8 cellular contexts compared by ENCODE assay signal in the genomic region with DNA sequence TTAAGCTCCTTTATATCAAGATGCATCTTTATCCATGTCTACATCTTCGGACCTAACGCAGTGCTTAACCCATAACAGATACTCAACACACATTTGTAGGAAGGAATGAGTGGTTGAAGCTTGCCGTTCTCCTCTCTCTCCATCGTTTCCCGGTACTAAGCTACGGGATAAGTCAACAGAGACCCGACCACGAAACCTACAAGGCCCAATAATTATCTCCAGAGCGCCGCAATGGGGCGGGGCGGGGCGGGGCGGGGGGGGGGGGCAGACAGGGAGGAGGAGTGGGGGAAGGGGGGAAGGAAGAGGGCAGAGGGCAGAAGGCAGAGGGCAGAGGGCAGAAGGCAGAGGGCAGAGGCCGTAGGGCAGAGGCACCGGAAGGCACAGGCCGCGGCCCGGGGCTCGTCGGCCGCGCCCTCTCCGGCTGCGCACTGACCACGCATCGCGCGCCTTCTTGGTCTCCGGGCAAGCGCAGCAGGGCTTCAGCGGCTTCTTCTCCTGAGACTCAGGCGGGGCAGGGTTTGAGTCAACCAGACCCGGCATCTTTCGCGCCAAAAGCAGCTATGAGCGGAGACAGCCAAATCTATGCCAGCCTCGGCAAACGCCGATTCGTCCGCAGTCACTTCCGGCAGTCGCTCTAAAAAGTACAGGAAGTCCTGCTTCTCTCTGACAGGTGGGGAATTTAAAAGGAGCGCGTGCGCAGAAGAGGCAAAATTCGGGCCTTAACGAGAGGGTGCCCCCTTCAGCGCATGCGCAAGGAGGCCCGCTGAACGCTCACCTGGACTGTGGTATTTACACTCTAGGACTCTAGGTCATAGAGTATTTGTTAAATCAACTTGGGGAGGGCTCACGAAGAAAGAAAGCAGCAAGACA. TPM values are rescaled to one million over a fixed set of nuclear protein-coding genes. Genes with fewer than 3 reads are reported as not detected.
DNase-seq lines count a peak whose midpoint lies in the region; ATAC-seq, FAIRE-seq and TF ChIP-seq lines count a peak whose summit lies in the region.

A gene with protein sequence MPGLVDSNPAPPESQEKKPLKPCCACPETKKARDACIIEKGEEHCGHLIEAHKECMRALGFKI (minus strand): TSS at position 636 of the 870 bp plus-strand sequence. CDS start 96 bp downstream, at position 540.

- DNase-seq in NCI-H2227 (lab: John Stamatoyannopoulos, UW; ENCODE audit: unreplicated experiment) (peak; percentile 96), WERI-Rb-1 (peak; percentile 95), mammary epithelial cell (peak; percentile 96), iPS-NIHi11 (ENCODE audit: low spot score) (peak; percentile 97), small intestine (peak; percentile 100)

- WGBS in mammary epithelial cell (ENCODE audit: low coverage, missing lambda C conversion rate): 2% methylated on average over 34 of the region's 54 CpGs
- 0 to 1% (median 1%) methylated on average over 47 to 54 of the region's 54 CpGs for WGBS in small intestine, 3 donors

- peak within 1 kb of the TSS; percentile 82 for H3K4me2 ChIP-seq in mammary epithelial cell (ENCODE audit: insufficient read depth, low read depth, low read length)

- in situ Hi-C loops in mammary epithelial cell (cut with MboI; ENCODE audit: low sequenced_read_pairs in 2 of 2): loop anchor here (10.0 to 25.0 kb wide), 5 partner anchors 165 to 790 kb away; partner anchors contain the start of genes ARHGAP31 (in 1 of the 2) and TEX55 (in 1 of the 2)

- dilution Hi-C loops in mammary epithelial cell (cut with HindIII; ENCODE audit: low sequenced_read_pairs): no loop called here

- CTCF ChIA-PET in mammary epithelial cell (lab: Charles Lee; ENCODE audit: low non-redundant PET): no interaction called here

- H3K4me3 ChIP-seq in ACC112 (ENCODE audit: low read depth, low read length): peak within 1 kb of the TSS; percentile 86
- H3K4me3 ChIP-seq in WERI-Rb-1 (ENCODE audit: low read depth, low read length): peak within 1 kb of the TSS; percentile 81
- peak within 1 kb of the TSS; percentile 74 to 81 (median 78) for H3K4me3 ChIP-seq in mammary epithelial cell (replicated peaks in 1 of 3; ENCODE audit: insufficient read depth in 1 of 3, low read depth in 2 of 3, low read length in 3 of 3)
- peak within 1 kb of the TSS; percentile 50 to 73 for H3K4me3 ChIP-seq in small intestine (ENCODE audit: low read depth in 1 of 2, low read length in 2 of 2)

- H4K20me1 ChIP-seq in mammary epithelial cell (ENCODE audit: insufficient read depth, low read length): no peaks in the 10 kb centered on the region

- H3K9me3 ChIP-seq in WERI-Rb-1 (ENCODE audit: severe bottlenecking): no peaks in the 10 kb centered on the region
- no peaks in the 10 kb centered on the region for H3K9me3 ChIP-seq in mammary epithelial cell (replicated peaks; ENCODE audit: insufficient read depth, low read length)
- no peaks in the 10 kb centered on the region for H3K9me3 ChIP-seq in small intestine (ENCODE audit: control insufficient read depth, low read depth)

- no peak for FAIRE-seq in small intestine (lab: Jason Lieb, UNC)

- ATAC-seq in GM18873 (IDR thresholded peaks at IDR 0.05; ENCODE audit: low FRiP score, unreplicated experiment) (peak; percentile 91), HG03139 (IDR thresholded peaks at IDR 0.05; ENCODE audit: unreplicated experiment) (peak; percentile 84)

- H3K27ac ChIP-seq in ACC112 (ENCODE audit: low read depth, low read length) (peak within 1 kb of the TSS; percentile 72), WERI-Rb-1 (peak within 1 kb of the TSS; percentile 92), mammary epithelial cell (ENCODE audit: insufficient read depth, low read depth, low read length) (peak within 1 kb of the TSS; percentile 75), small intestine (ENCODE audit: low read depth in 1 of 2, low read length in 1 of 2) (peak within 1 kb of the TSS; percentile 88 to 94)

- H3K4me1 ChIP-seq in ACC112 (ENCODE audit: control insufficient read depth, insufficient read depth, low read length, unreplicated experiment) (peaks cover 18% of the 10 kb centered on the region), mammary epithelial cell (ENCODE audit: insufficient read depth, low read length) (peaks cover 14% of the 10 kb centered on the region), small intestine (ENCODE audit: control insufficient read depth in 2 of 2, insufficient read depth in 1 of 2, low read depth in 1 of 2, low read length in 1 of 2) (peaks cover 0 to 7% of the 10 kb centered on the region in 2 donors)

- H2AFZ ChIP-seq in ACC112 (ENCODE audit: low read length, unreplicated experiment) (peak within 1 kb of the TSS; percentile 98), mammary epithelial cell (ENCODE audit: low read depth, low read length) (peak within 1 kb of the TSS; percentile 98)

- H3K27me3 ChIP-seq in ACC112 (ENCODE audit: insufficient read depth, low read length): no peaks in the 10 kb centered on the region
- no peaks in the 10 kb centered on the region for H3K27me3 ChIP-seq in WERI-Rb-1 (ENCODE audit: insufficient read depth, low read depth, severe bottlenecking)
- H3K27me3 ChIP-seq in mammary epithelial cell (ENCODE audit: insufficient read depth, low read length): no peaks in the 10 kb centered on the region
- no peaks in the 10 kb centered on the region for H3K27me3 ChIP-seq in small intestine (ENCODE audit: control insufficient read depth in 2 of 2, insufficient read depth in 2 of 2, low read length in 2 of 2)

- TF ChIP-seq CTCF in WERI-Rb-1 (IDR thresholded peaks at IDR 0.05; ENCODE audit: low read depth, low read length) (no peak), mammary epithelial cell (conservative IDR thresholded peaks at IDR 0.05 in 1 of 2, IDR thresholded peaks at IDR 0.05 in 1 of 2; ENCODE audit: extremely low read depth in 1 of 2, insufficient read depth in 1 of 2, low read depth in 1 of 2, low read length in 2 of 2) (no peak)

- intact Hi-C loops in mammary epithelial cell (cut with micrococcal nuclease): loop anchor here (1.0 to 5.0 kb wide), 3 partner anchors 39 to 214 kb away; partner anchors contain the start of gene TMEM39A

- BruUV-seq in mammary epithelial cell (replicated peaks; lab: Mats Ljungman, UMichigan): no TSS peak

- peak within 1 kb of the TSS; percentile 86 for H3K9ac ChIP-seq in mammary epithelial cell (ENCODE audit: insufficient read depth, low read length)

- H3K79me2 ChIP-seq in ACC112 (ENCODE audit: control insufficient read depth, insufficient read depth, low read length, unreplicated experiment): peaks cover 19% of the 10 kb centered on the region
- H3K79me2 ChIP-seq in mammary epithelial cell (ENCODE audit: insufficient read depth, low read length): peaks cover 24% of the 10 kb centered on the region

- H3K36me3 ChIP-seq in ACC112 (ENCODE audit: insufficient read depth, low read length): peaks cover 4% of the 10 kb centered on the region; the same call in 1 of the 2 replicates
- H3K36me3 ChIP-seq in WERI-Rb-1: peaks cover 26% of the 10 kb centered on the region
- peaks cover 7% of the 10 kb centered on the region for H3K36me3 ChIP-seq in mammary epithelial cell (ENCODE audit: insufficient read depth, low read length)
- peaks cover 0 to 5% of the 10 kb centered on the region in 2 donors for H3K36me3 ChIP-seq in small intestine (ENCODE audit: control insufficient read depth in 2 of 2, insufficient read depth in 2 of 2, low read length in 2 of 2)

RNA-seq across cellular contexts. Expression of the gene that starts here (rescaled TPM):
- 10 to 100 TPM; 11.3 to 41.1 TPM for total RNA-seq in mammary epithelial cell
- polyA plus RNA-seq in mammary epithelial cell (39.9 TPM), small intestine (100 to 1,000 TPM; 101 to 313 (median 221) TPM)
- 3.2 TPM for polyA minus RNA-seq in mammary epithelial cell

Comparison
In these comparisons a context has a peak if more than half of its experiments do, and no peak if none do; other contexts are left out.
1. Peak in every context shown above with its lines: DNase-seq, ATAC-seq, H3K4me3 ChIP-seq and H3K27ac ChIP-seq.